ENCODE assay signal across 1 cellular context in genomic region chr16:58684354-58685083, GRCh38.
A peak's percentile ranks its signal among the peaks of the same experiment; 100 is the strongest.
TF ChIP-seq lines count a peak whose summit lies in the region.

Gene SLC38A7 (minus strand): TSS chr16:58684770. CDS start chr16:58680126, 4,644 bp downstream.

TF ChIP-seq in K562, 482 proteins besides CTCF, POLR2A, EP300 and RAD21 (continued from another document):
- TF ChIP-seq MLLT1 (IDR thresholded peaks at IDR 0.05) = no peak
- TF ChIP-seq JUN (IDR thresholded peaks at IDR 0.05; ENCODE audit: borderline replicate concordance, low read depth, low read length) = peak; percentile 38; the same call in 1 of the 2 replicates
- TF ChIP-seq JUN (CRISPR knock-in tag; IDR thresholded peaks at IDR 0.05; ENCODE audit: borderline replicate concordance) = no peak
- no peak for TF ChIP-seq PRPF4 (IDR thresholded peaks at IDR 0.05; ENCODE audit: insufficient read depth, low read depth, low read length, poor library complexity, severe bottlenecking)
- 0 out of 2 replicates have a peak, but pooled peaks have one; percentile 20 for TF ChIP-seq ZBTB43 (CRISPR knock-in tag; IDR thresholded peaks at IDR 0.05)
- no peak for TF ChIP-seq GTF2E2 (tag; IDR thresholded peaks at IDR 0.05)
- no peak for TF ChIP-seq ZNF263 (CRISPR knock-in tag; IDR thresholded peaks at IDR 0.05; ENCODE audit: borderline replicate concordance)
- no peak for TF ChIP-seq ETV5 (CRISPR knock-in tag; IDR thresholded peaks at IDR 0.05; ENCODE audit: low read depth)
- TF ChIP-seq TAF9B (IDR thresholded peaks at IDR 0.05; ENCODE audit: partially characterized antibody) = no peak
- no peak for TF ChIP-seq NUFIP1 (IDR thresholded peaks at IDR 0.05; ENCODE audit: partially characterized antibody)
- TF ChIP-seq PHF8 (IDR thresholded peaks at IDR 0.05; ENCODE audit: borderline replicate concordance, low read length) = peak; percentile 71; the same call in 1 of the 2 replicates
- TF ChIP-seq HDGF (IDR thresholded peaks at IDR 0.05) = no peak
- TF ChIP-seq THRAP3 (IDR thresholded peaks at IDR 0.05; ENCODE audit: borderline replicate concordance) = no peak
- no peak for TF ChIP-seq BCLAF1 (IDR thresholded peaks at IDR 0.05; ENCODE audit: borderline replicate concordance in 1 of 2, control insufficient read depth in 1 of 2, low read depth in 2 of 2, low read length in 1 of 2)
- TF ChIP-seq ZBTB26 (CRISPR knock-in tag; IDR thresholded peaks at IDR 0.05) = no peak
- TF ChIP-seq FOXK1 (CRISPR knock-in tag; IDR thresholded peaks at IDR 0.05; ENCODE audit: borderline replicate concordance) = no peak
- TF ChIP-seq ZKSCAN8 (CRISPR knock-in tag; IDR thresholded peaks at IDR 0.05) = no peak
